ENCODE assay signal across 8 cellular contexts in genomic region chr7:32890553-32891045, GRCh38. TPM values are rescaled to one million over a fixed set of nuclear protein-coding genes. Genes with fewer than 3 reads are reported as not detected.
DNase-seq lines count a peak whose midpoint lies in the region; ATAC-seq, FAIRE-seq and TF ChIP-seq lines count a peak whose summit lies in the region.

No MANE protein-coding gene starts in this region.

- H3K27me3 ChIP-seq in heart left ventricle (no peaks in the 10 kb centered on the region), lung (ENCODE audit: control insufficient read depth, insufficient read depth) (no peaks in the 10 kb centered on the region)

- TF ChIP-seq POLR2A in heart left ventricle (IDR thresholded peaks at IDR 0.05) = no peak
- TF ChIP-seq POLR2A in H54 (IDR thresholded peaks at IDR 0.05; ENCODE audit: low read depth, low read length) = no peak

- H3K36me3 ChIP-seq in heart left ventricle (no peaks in the 10 kb centered on the region), lung (ENCODE audit: control insufficient read depth in 2 of 2, insufficient read depth in 2 of 2, low read length in 2 of 2) (no peaks in the 10 kb centered on the region)

- DNase-seq in heart left ventricle (no peak), cardiac septum (ENCODE audit: low spot score) (no peak), H54 (ENCODE audit: insufficient read length, low spot score) (no peak), LNCaP clone FGC (ENCODE audit: low read depth) (no peak), SW480 (ENCODE audit: low spot score) (peak; percentile 81), cerebellum (ENCODE audit: low spot score) (peak; percentile 46), lung (ENCODE audit: low spot score) (peak; percentile 33), stromal cell of bone marrow (ENCODE audit: low read depth) (peak; percentile 33)

- H3K4me1 ChIP-seq in heart left ventricle = peaks cover 12 to 64% (median 57%) of the 10 kb centered on the region in 12 donors
- peaks cover 2 to 28% of the 10 kb centered on the region in 2 donors for H3K4me1 ChIP-seq in lung (ENCODE audit: control insufficient read depth in 2 of 2, insufficient read depth in 2 of 2, low read length in 2 of 2)

- intact Hi-C loops in heart left ventricle (cut with DNase I) = loop anchor here in 8 of 10 donors (2.0 to 10.0 kb wide), 10 partner anchors 43 to 396 kb away; partner anchors contain the start of genes FKBP9 (in 4 of the 8), AVL9 (in 1 of the 8), LSM5 (in 1 of the 8) and NT5C3A (in 1 of the 8)
- intact Hi-C loops in cardiac septum (cut with DNase I) = loop anchor here (1.0 to 5.0 kb wide), 3 partner anchors 43 to 172 kb away; partner anchors contain the start of genes FKBP9 and NT5C3A

- TF ChIP-seq CTCF in heart left ventricle (IDR thresholded peaks at IDR 0.05) (no peak), LNCaP clone FGC (IDR thresholded peaks at IDR 0.05; ENCODE audit: control insufficient read depth, extremely low read depth, insufficient read depth) (no peak), lung (IDR thresholded peaks at IDR 0.05; ENCODE audit: control extremely low read depth, extremely low read depth) (no peak)

- H3K9me3 ChIP-seq in heart left ventricle = no peaks in the 10 kb centered on the region
- no peaks in the 10 kb centered on the region for H3K9me3 ChIP-seq in lung (ENCODE audit: control insufficient read depth in 2 of 2, insufficient read depth in 1 of 2, low read length in 1 of 2)

- H3K27ac ChIP-seq in heart left ventricle (peak overlapping the region; percentile 93 to 100 (median 98)), lung (ENCODE audit: low read depth in 1 of 2, low read length in 1 of 2) (peak overlapping the region; percentile 95 to 100)

- WGBS in heart left ventricle, 4 donors = 0 to 1% (median 1%) methylated on average over 17 of the region's 17 CpGs
- WGBS in lung, 2 donors = 0% methylated on average over 17 of the region's 17 CpGs

- ATAC-seq in heart left ventricle (no peak), lung (ENCODE audit: insufficient read depth, low FRiP score) (no peak)

- peak; percentile 85 for FAIRE-seq in H54 (lab: Jason Lieb, UNC)

- peak overlapping the region; percentile 64 to 98 (median 80) for H3K4me3 ChIP-seq in heart left ventricle
- peak overlapping the region; percentile 82 for H3K4me3 ChIP-seq in LNCaP clone FGC (ENCODE audit: low read depth, low read length)
- H3K4me3 ChIP-seq in lung = peak overlapping the region; percentile 93

RNA-seq across cellular contexts. Expression of gene KBTBD2, which starts 1.0 kb away (rescaled TPM):
- total RNA-seq in heart left ventricle (10 to 100 TPM; 21.4 to 39.3 (median 28.6) TPM), cardiac septum (30.8 TPM), cerebellum (66.1 TPM), lung (10 to 100 TPM; 24.5 to 80.5 TPM)
- polyA plus RNA-seq in heart left ventricle (10 to 100 TPM; 10.4 to 23.4 TPM), lung (10 to 100 TPM; 15.0 to 26.7 TPM)

Comparison
In these comparisons a context has a peak if more than half of its experiments do, and no peak if none do; other contexts are left out.
1. DNase-seq: peak in SW480 (single experiment), cerebellum (single experiment), lung (single experiment) and stromal cell of bone marrow (single experiment); none in heart left ventricle (0 of 5), cardiac septum (single experiment), H54 (single experiment) and LNCaP clone FGC (single experiment).
2. Peak in every context shown above with its lines, with median percentiles within 50 percentile points of each other: H3K4me3 ChIP-seq.